Comparison of ENCODE assay signal across 19 cellular contexts in the genomic region with DNA sequence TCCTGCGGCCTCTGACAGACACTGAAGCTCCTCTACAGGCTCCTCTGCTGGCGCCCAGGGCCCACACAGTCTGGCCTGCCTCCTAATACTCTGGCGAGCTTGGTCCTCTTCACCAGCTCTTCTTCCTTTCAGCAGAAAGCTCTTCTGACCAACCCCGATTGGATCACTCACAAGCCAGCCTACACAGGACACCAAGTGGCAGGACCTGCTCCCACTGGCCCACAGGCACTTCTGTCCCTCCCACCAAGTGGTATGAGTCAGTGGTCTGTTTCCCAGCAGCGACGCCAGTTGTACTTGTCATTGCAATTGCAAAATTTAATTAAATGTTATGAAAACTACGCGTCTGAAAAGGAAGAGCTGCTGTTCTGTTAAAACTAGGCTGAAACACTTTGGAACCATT. TPM values are rescaled to one million over a fixed set of nuclear protein-coding genes. Genes with fewer than 3 reads are reported as not detected.
DNase-seq lines count a peak whose midpoint lies in the region; ATAC-seq and TF ChIP-seq lines count a peak whose summit lies in the region.
"Had no signal": no experiment of that assay in that cellular context is flagged by ENCODE, and none has a peak within 500 bp of the region (broad histone marks: within the 10 kb centered on the region; RNA-seq: fewer than 3 reads in every experiment).

No MANE protein-coding gene starts in this region.

- DNase-seq in CD1c-positive myeloid dendritic cell (ENCODE audit: extremely low spot score): peak; percentile 77
- DNase-seq in NOMO-1 treated with dmso at 0.1 percent for 144 hours (lab: John Stamatoyannopoulos, UW; ENCODE audit: unreplicated experiment): peak; percentile 61
- peak; percentile 93 for DNase-seq in fibroblast of gingiva (ENCODE audit: low read depth)
- no peak for DNase-seq in omental fat pad (ENCODE audit: low spot score)
- DNase-seq in T-helper 17 cell: no peak
- DNase-seq in testis: no peak
- no peak for DNase-seq in HFFc6
- DNase-seq: activated CD4-positive, CD25-positive, alpha-beta regulatory T cell treated with anti-CD3 and anti-CD28 coated beads, Interleukin-2, amount 50 U/mL, for 72 hours; activated naive CD8-positive, alpha-beta T cell treated with anti-CD3 and anti-CD28 coated beads for 36 hours; DMS 273 treated with DMSO at 0.1 percent for 48 hours; NCI-H1694; NCI-H446 treated with DMSO at 0.1 percent for 48 hours; SHP77 treated with DMSO at 0.1 percent for 48 hours; stimulated activated naive CD4-positive, alpha-beta T cell treated with Interleukin-2 at 50 U/mL for 16 hours had no signal

- H3K36me3 Mint-ChIP-seq in T-helper 17 cell (ENCODE audit: low read depth) (peaks cover 17% of the 10 kb centered on the region), HFFc6 (ENCODE audit: low read depth) (peaks cover 31% of the 10 kb centered on the region)

- H3K27me3 ChIP-seq in testis: no peaks in the 10 kb centered on the region

- no peaks in the 10 kb centered on the region for H3K9me3 ChIP-seq in T-helper 17 cell (ENCODE audit: control insufficient read depth, low read length, poor library complexity, severe bottlenecking)
- H3K9me3 ChIP-seq in testis: no peaks in the 10 kb centered on the region

- 97 to 98% methylated on average over 5 to 8 of the region's 8 CpGs for WGBS in testis, 2 donors

- H3K9me3 Mint-ChIP-seq in HFFc6: no peaks in the 10 kb centered on the region
- H3K9me3 Mint-ChIP-seq: activated naive CD8-positive, alpha-beta T cell treated with anti-CD3 and anti-CD28 coated beads for 36 hours had no signal

- H3K4me1 ChIP-seq in testis: peaks cover 8% of the 10 kb centered on the region

- no peak for TF ChIP-seq POLR2A in testis (IDR thresholded peaks at IDR 0.05)

- intact Hi-C loops in testis (cut with DNase I; ENCODE audit: low total_unique reads): no loop called here

- no peak overlapping the region for H3K4me3 ChIP-seq in testis

- H3K27me3 Mint-ChIP-seq in T-helper 17 cell (no peaks in the 10 kb centered on the region), HFFc6 (ENCODE audit: insufficient read depth) (0 out of 2 replicates have a peak, but pooled peaks cover 2% of the 10 kb centered on the region)
- H3K27me3 Mint-ChIP-seq: activated naive CD8-positive, alpha-beta T cell treated with anti-CD3 and anti-CD28 coated beads for 36 hours had no signal

- H3K4me1 Mint-ChIP-seq in T-helper 17 cell (peaks cover 13% of the 10 kb centered on the region), HFFc6 (ENCODE audit: low read depth) (no peaks in the 10 kb centered on the region)
- H3K4me1 Mint-ChIP-seq: activated naive CD8-positive, alpha-beta T cell treated with anti-CD3 and anti-CD28 coated beads for 36 hours had no signal

- no peak for TF ChIP-seq CTCF in omental fat pad (IDR thresholded peaks at IDR 0.05)
- TF ChIP-seq CTCF in testis (IDR thresholded peaks at IDR 0.05): no peak
- TF ChIP-seq CTCF in HFFc6 (IDR thresholded peaks at IDR 0.05): no peak

- H3K36me3 ChIP-seq in testis (ENCODE audit: low read depth, missing control alignments): no peaks in the 10 kb centered on the region

- ATAC-seq in omental fat pad (ENCODE audit: low FRiP score) (peak; percentile 63), HG03378 (IDR thresholded peaks at IDR 0.05; ENCODE audit: unreplicated experiment) (no peak), T-helper 17 cell (no peak)

- H3K4me3 Mint-ChIP-seq in T-helper 17 cell (no peak overlapping the region), HFFc6 (no peak overlapping the region)
- H3K4me3 Mint-ChIP-seq: activated naive CD8-positive, alpha-beta T cell treated with anti-CD3 and anti-CD28 coated beads for 36 hours had no signal

- H3K27ac Mint-ChIP-seq in T-helper 17 cell: no peak overlapping the region
- no peak overlapping the region for H3K27ac Mint-ChIP-seq in HFFc6
- H3K27ac Mint-ChIP-seq: activated naive CD8-positive, alpha-beta T cell treated with anti-CD3 and anti-CD28 coated beads for 36 hours had no signal

- no peak overlapping the region for H3K27ac ChIP-seq in testis

RNA-seq across cellular contexts. Expression of a gene that starts 46.8 kb away (rescaled TPM):
- 100 to 1,000 TPM in 2 of 4 donors, 10 to 100 TPM in 2; 79.1 to 141 (median 104) TPM for total RNA-seq in omental fat pad
- 10 to 100 TPM; 87.3 to 93.3 TPM for total RNA-seq in T-helper 17 cell
- 100 to 1,000 TPM; 139 to 165 TPM for total RNA-seq in testis
- polyA plus RNA-seq in testis (ENCODE audit: insufficient read depth, low read depth, low replicate concordance): 108 TPM
- 100 to 1,000 TPM; 116 to 133 (median 125) TPM for total RNA-seq in HFFc6 (2021; fragmentation: NEBNext Ultra II Directional; extraction: Animal tissue kit (Norgen Biotek cat#: 25700))

RNA-seq across cellular contexts. Expression of a gene that starts 51.8 kb away (rescaled TPM):
- not detected for total RNA-seq in omental fat pad
- not detected for total RNA-seq in T-helper 17 cell
- not detected for total RNA-seq in testis
- not detected for polyA plus RNA-seq in testis (ENCODE audit: insufficient read depth, low read depth, low replicate concordance)
- total RNA-seq in HFFc6 (2021; fragmentation: NEBNext Ultra II Directional; extraction: Animal tissue kit (Norgen Biotek cat#: 25700)): not detected
- total RNA-seq: activated naive CD8-positive, alpha-beta T cell treated with anti-CD3 and anti-CD28 coated beads for 36 hours; chondrocyte; endothelial cell of umbilical vein; T-helper 2 cell treated with Interferon-gamma antibody and Interleukin-4, amounts not matched to agents 100 ng/mL and 5 ng/mL, for 36 hours had no signal
- polyA plus RNA-seq: BJ, endothelial cell of umbilical vein had no signal

Comparison
In these comparisons a context has a peak if more than half of its experiments do, and no peak if none do; other contexts are left out.
1. DNase-seq: peak in CD1c-positive myeloid dendritic cell (single experiment), NOMO-1 treated with dmso at 0.1 percent for 144 hours (single experiment) and fibroblast of gingiva (single experiment); none in omental fat pad (single experiment), T-helper 17 cell (0 of 3), testis (single experiment) and HFFc6 (single experiment).